24 cellular contexts compared by ENCODE assay signal in genomic region chr16:1131378-1131994, GRCh38. TPM values are rescaled to one million over a fixed set of nuclear protein-coding genes. Genes with fewer than 3 reads are reported as not detected.
DNase-seq lines count a peak whose midpoint lies in the region; ATAC-seq, FAIRE-seq and TF ChIP-seq lines count a peak whose summit lies in the region.
"Had no signal": no experiment of that assay in that cellular context is flagged by ENCODE, and none has a peak within 500 bp of the region (broad histone marks: within the 10 kb centered on the region; RNA-seq: fewer than 3 reads in every experiment).

No MANE protein-coding gene starts in this region.

- H3K27me3 Mint-ChIP-seq in activated CD8-positive, alpha-beta memory T cell treated with anti-CD3 and anti-CD28 coated beads, Interleukin-2, amount 10 ng/mL, durations not matched to agents 7 days and 5 days = no peaks in the 10 kb centered on the region

- no peaks in the 10 kb centered on the region for H3K79me1 ChIP-seq in H1 (ENCODE audit: low read depth, low read length)
- H3K79me1 ChIP-seq in neuronal stem cell (ENCODE audit: low read depth, low read length) = peaks cover 5% of the 10 kb centered on the region

- no peak overlapping the region for H3K27ac Mint-ChIP-seq in activated CD8-positive, alpha-beta memory T cell treated with anti-CD3 and anti-CD28 coated beads, Interleukin-2, amount 10 ng/mL, durations not matched to agents 7 days and 5 days
- H3K27ac Mint-ChIP-seq: CD4-positive, alpha-beta T cell; CD8-positive, alpha-beta T cell had no signal

- H4K8ac ChIP-seq in H1 (ENCODE audit: extremely low read depth, insufficient read depth, low read length) (peak overlapping the region; percentile 57; the same call in 1 of the 2 replicates), neuronal stem cell (ENCODE audit: low read depth, low read length) (no peak overlapping the region)

- POLR2A ChIA-PET in H1 (lab: Charles Lee; ENCODE audit: partially characterized antibody) (interaction anchor here (0.7 to 0.8 kb wide), 2 partner anchors 272 to 329 kb away, joined by 3 read pairs; no protein-coding TSS in a partner anchor), HepG2 (lab: Yijun Ruan, JAX) (no interaction called here)

- no peak overlapping the region for H2BK120ac ChIP-seq in H1 (replicated peaks; ENCODE audit: low read depth, low read length)
- no peak overlapping the region for H2BK120ac ChIP-seq in neuronal stem cell (ENCODE audit: low read depth, low read length)

- H3K23ac ChIP-seq in H1 (ENCODE audit: insufficient read length) = no peak overlapping the region
- peak overlapping the region; percentile 80 for H3K23ac ChIP-seq in neuronal stem cell (ENCODE audit: low read depth, low read length, poor library complexity)

- TF ChIP-seq EP300 in H1 (IDR thresholded peaks at IDR 0.05; ENCODE audit: borderline replicate concordance in 1 of 2, low read depth in 2 of 2, low read length in 2 of 2) (no peak), HepG2 (IDR thresholded peaks at IDR 0.05; ENCODE audit: low read depth in 2 of 2, low read length in 2 of 2) (no peak), HepG2 (CRISPR knock-in tag; IDR thresholded peaks at IDR 0.05; ENCODE audit: borderline replicate concordance) (no peak)

- H3K4me1 Mint-ChIP-seq in activated CD8-positive, alpha-beta memory T cell treated with anti-CD3 and anti-CD28 coated beads, Interleukin-2, amount 10 ng/mL, durations not matched to agents 7 days and 5 days = no peaks in the 10 kb centered on the region

- H3K4me3 Mint-ChIP-seq in activated CD8-positive, alpha-beta memory T cell treated with anti-CD3 and anti-CD28 coated beads, Interleukin-2, amount 10 ng/mL, durations not matched to agents 7 days and 5 days = no peak overlapping the region
- H3K4me3 Mint-ChIP-seq: CD4-positive, alpha-beta T cell; CD8-positive, alpha-beta T cell had no signal

- H3K9me3 ChIP-seq in H1 (ENCODE audit: insufficient read depth in 2 of 2, low read depth in 1 of 2, low read length in 1 of 2) (no peaks in the 10 kb centered on the region), HepG2 (ENCODE audit: low read length) (no peaks in the 10 kb centered on the region), neuronal stem cell (replicated peaks in 1 of 2; ENCODE audit: control insufficient read depth in 2 of 2, insufficient read depth in 1 of 2, low read depth in 1 of 2, low read length in 2 of 2) (peaks cover 0 to 2% of the 10 kb centered on the region in 2 donors)
- H3K9me3 ChIP-seq: BE2C; BLaER1 treated with 17β-estradiol and CSF1 and Interleukin-3, amounts not matched to agents 10 nM and 100 nM; Caco-2 had no signal

- no peak overlapping the region for H4K91ac ChIP-seq in H1 (replicated peaks; ENCODE audit: insufficient read length, low read length)
- no peak overlapping the region for H4K91ac ChIP-seq in neuronal stem cell (ENCODE audit: low read depth, low read length, poor library complexity)

- H4K20me1 ChIP-seq in H1 (replicated peaks in 1 of 2; ENCODE audit: control insufficient read depth in 1 of 2, insufficient read depth in 2 of 2, low read length in 2 of 2) = no peaks in the 10 kb centered on the region
- 0 out of 2 replicates have a peak, but pooled peaks cover 6% of the 10 kb centered on the region for H4K20me1 ChIP-seq in HepG2 (ENCODE audit: insufficient read depth, low read length)

- no peak overlapping the region for H3K4ac ChIP-seq in H1 (replicated peaks; ENCODE audit: insufficient read length, low read depth, low read length)
- H3K4ac ChIP-seq in neuronal stem cell (ENCODE audit: low read length) = peak overlapping the region; percentile 66

- H3K36me3 Mint-ChIP-seq in activated CD8-positive, alpha-beta memory T cell treated with anti-CD3 and anti-CD28 coated beads, Interleukin-2, amount 10 ng/mL, durations not matched to agents 7 days and 5 days = no peaks in the 10 kb centered on the region
- H3K36me3 Mint-ChIP-seq: CD8-positive, alpha-beta T cell had no signal

- H3K4me1 ChIP-seq in H1 (replicated peaks in 1 of 4; ENCODE audit: control insufficient read depth in 3 of 4, insufficient read depth in 4 of 4, low read length in 3 of 4) = peaks cover 0 to 6% (median 0%) of the 10 kb centered on the region in 4 experiments; a peak in 2 of 7 replicates
- no peaks in the 10 kb centered on the region for H3K4me1 ChIP-seq in HepG2 (ENCODE audit: insufficient read depth, low read length)
- peaks cover 0 to 2% of the 10 kb centered on the region in 2 donors for H3K4me1 ChIP-seq in neuronal stem cell (ENCODE audit: control insufficient read depth in 2 of 2, insufficient read depth in 1 of 2, low read depth in 1 of 2, low read length in 2 of 2)
- H3K4me1 ChIP-seq: BE2C, Caco-2 had no signal

- intact Hi-C loops in HepG2 (cut with micrococcal nuclease; ENCODE audit: unreplicated experiment) = no loop called here

- ATAC-seq in HepG2 (no peak), GM19455 (IDR thresholded peaks at IDR 0.05; ENCODE audit: unreplicated experiment) (no peak)
- ATAC-seq in activated CD8-positive, alpha-beta memory T cell treated with anti-CD3 and anti-CD28 coated beads, Interleukin-2, amount 10 ng/mL, durations not matched to agents 7 days and 5 days = no peak
- ATAC-seq: CD8-positive, alpha-beta T cell had no signal

- no peaks in the 10 kb centered on the region for H3K9me3 Mint-ChIP-seq in activated CD8-positive, alpha-beta memory T cell treated with anti-CD3 and anti-CD28 coated beads, Interleukin-2, amount 10 ng/mL, durations not matched to agents 7 days and 5 days (ENCODE audit: low read depth)
- H3K9me3 Mint-ChIP-seq: CD4-positive, alpha-beta T cell; CD8-positive, alpha-beta T cell had no signal

- no peak overlapping the region for H3K9ac ChIP-seq in H1 (replicated peaks in 1 of 4; ENCODE audit: extremely low read depth in 1 of 4, low read depth in 3 of 4, low read length in 3 of 4)
- no peak overlapping the region for H3K9ac ChIP-seq in HepG2 (ENCODE audit: insufficient read depth, low read depth, low read length)
- peak overlapping the region; percentile 21 for H3K9ac ChIP-seq in neuronal stem cell (ENCODE audit: low read depth, low read length, poor library complexity)

- H3K14ac ChIP-seq in H1 (ENCODE audit: insufficient read length) (no peak overlapping the region), neuronal stem cell (ENCODE audit: low read length) (peak overlapping the region; percentile 71)

- TF ChIP-seq POLR2A in H1 (IDR thresholded peaks at IDR 0.05; ENCODE audit: control extremely low read depth in 1 of 2, low read depth in 2 of 2, low read length in 2 of 2) = no peak
- no peak for TF ChIP-seq POLR2A in HepG2 (IDR thresholded peaks at IDR 0.05; ENCODE audit: insufficient read depth in 1 of 2, low read depth in 2 of 2, low read length in 2 of 2)

- in situ Hi-C loops in HepG2 (cut with HindIII; ENCODE audit: extremely low pct_ligation_motif_present, low pct_unique_long_range_greater_than_20kb) = no loop called here

- H2BK15ac ChIP-seq in H1 (ENCODE audit: low read length) (no peak overlapping the region), neuronal stem cell (ENCODE audit: low read length) (peak overlapping the region; percentile 45)

- TF ChIP-seq RAD21 in H1 (IDR thresholded peaks at IDR 0.05 in 1 of 2, conservative IDR thresholded peaks at IDR 0.05 in 1 of 2; ENCODE audit: low read depth in 2 of 2, low read length in 2 of 2) = no peak
- no peak for TF ChIP-seq RAD21 in HepG2 (CRISPR knock-in tag; IDR thresholded peaks at IDR 0.05)

- no peak overlapping the region for H3K27ac ChIP-seq in H1 (ENCODE audit: low read depth, low read length)
- H3K27ac ChIP-seq in HepG2 (ENCODE audit: extremely low read length, insufficient read depth, low read length) = no peak overlapping the region
- H3K27ac ChIP-seq in neuronal stem cell (replicated peaks; ENCODE audit: low read length) = no peak overlapping the region
- H3K27ac ChIP-seq: BLaER1 treated with 17β-estradiol and CSF1 and Interleukin-3, amounts not matched to agents 10 nM and 100 nM; C4-2B had no signal

- H3K36me3 ChIP-seq in H1 (ENCODE audit: control insufficient read depth in 2 of 4, insufficient read depth in 4 of 4, low read length in 3 of 4) = no peaks in the 10 kb centered on the region
- no peaks in the 10 kb centered on the region for H3K36me3 ChIP-seq in HepG2 (replicated peaks in 1 of 2; ENCODE audit: control insufficient read depth in 1 of 2, insufficient read depth in 2 of 2, low read length in 2 of 2)
- no peaks in the 10 kb centered on the region for H3K36me3 ChIP-seq in neuronal stem cell (replicated peaks in 1 of 2; ENCODE audit: control insufficient read depth in 2 of 2, insufficient read depth in 2 of 2, low read length in 2 of 2)
- H3K36me3 ChIP-seq: BE2C; BLaER1 treated with 17β-estradiol and CSF1 and Interleukin-3, amounts not matched to agents 10 nM and 100 nM had no signal

- H3K4me2 ChIP-seq in H1 (ENCODE audit: insufficient read depth in 1 of 2, low read depth in 2 of 2, low read length in 2 of 2) (no peak overlapping the region), HepG2 (ENCODE audit: low read depth, low read length) (no peak overlapping the region), neuronal stem cell (ENCODE audit: insufficient read depth, low read length, poor library complexity, severe bottlenecking) (no peak overlapping the region)

- H2BK20ac ChIP-seq in H1 (ENCODE audit: low read length) = no peak overlapping the region

- BruUV-seq in HepG2 (replicated peaks; lab: Mats Ljungman, UMichigan) = no TSS peak

- H4K5ac ChIP-seq in H1 (ENCODE audit: insufficient read length, low read depth, low read length) = no peak overlapping the region

- no peak overlapping the region for H2BK12ac ChIP-seq in H1 (ENCODE audit: low read depth, low read length)
- peak overlapping the region; percentile 58 for H2BK12ac ChIP-seq in neuronal stem cell (ENCODE audit: low read length)

- WGBS in H1 (ENCODE audit: extremely low coverage in 1 of 2, insufficient coverage in 1 of 2, insufficient read length in 1 of 2, insufficient replicate concordance in 2 of 2, low coverage in 1 of 2, low lambda C conversion rate in 2 of 2, missing lambda C conversion rate in 1 of 2), 2 experiments = 91% methylated on average over 17 of the region's 35 CpGs; no CpG with 5 or more reads in 1 of the 2 experiments
- 60% methylated on average over 13 of the region's 35 CpGs for WGBS in HepG2 (ENCODE audit: low lambda C conversion rate)
- no CpG with 5 or more reads among the region's 35 CpGs for WGBS in neuronal stem cell (ENCODE audit: extremely low coverage in 2 of 2, insufficient read length in 2 of 2, insufficient replicate concordance in 1 of 2), 2 donors

- TF ChIP-seq CTCF in H1 (IDR thresholded peaks at IDR 0.05; ENCODE audit: control extremely low read depth in 1 of 3, insufficient read depth in 1 of 3, low read depth in 1 of 3, low read length in 3 of 3) (no peak), HepG2 (CRISPR knock-in tag; IDR thresholded peaks at IDR 0.05) (no peak)

- H3K79me2 ChIP-seq in H1 (ENCODE audit: control insufficient read depth in 1 of 2, insufficient read depth in 2 of 2, low read length in 2 of 2) (no peaks in the 10 kb centered on the region), HepG2 (ENCODE audit: insufficient read depth, low read length) (no peaks in the 10 kb centered on the region)

- CTCF ChIA-PET in H1 (lab: Charles Lee; ENCODE audit: partially characterized antibody) = interaction anchor here (1.3 to 1.9 kb wide), 2 partner anchors 28 to 63 kb away, joined by 5 to 8 read pairs; no protein-coding TSS in a partner anchor
- CTCF ChIA-PET in HepG2 (lab: Yijun Ruan, JAX; ENCODE audit: low intra/inter-chr PET ratio, low total read pairs) = no interaction called here
- CTCF ChIA-PET in activated CD8-positive, alpha-beta memory T cell treated with anti-CD3 and anti-CD28 coated beads, Interleukin-2, amount 10 ng/mL, durations not matched to agents 7 days and 5 days (lab: Charles Lee) = no interaction called here

- no peaks in the 10 kb centered on the region for H3K23me2 ChIP-seq in H1 (ENCODE audit: low read depth, low read length)

- DNase-seq in H1 (ENCODE audit: low read depth in 1 of 2, low spot score in 2 of 2) (no peak), HepG2 (ENCODE audit: low spot score) (no peak), neuronal stem cell (ENCODE audit: low spot score) (no peak), Kasumi-1 (lab: John Stamatoyannopoulos, UW) (no peak)
- DNase-seq in activated CD8-positive, alpha-beta memory T cell treated with anti-CD3 and anti-CD28 coated beads, Interleukin-2, amount 10 ng/mL, durations not matched to agents 7 days and 5 days = no peak
- DNase-seq: 8988T; ACHN; BE2C; Caco-2; Calu3; CD4-positive, alpha-beta T cell; CD8-positive, alpha-beta T cell; DMS79 treated with DMSO at 0.1 percent for 48 hours; GF-D8 had no signal

- H3K56ac ChIP-seq in H1 (replicated peaks; ENCODE audit: insufficient read length, low read depth, low read length) = no peak overlapping the region

- H2BK5ac ChIP-seq in H1 (ENCODE audit: low read depth, low read length) = no peak overlapping the region
- H2BK5ac ChIP-seq in neuronal stem cell (ENCODE audit: low read length) = peak overlapping the region; percentile 13

- H3K4me3 ChIP-seq in H1 (ENCODE audit: extremely low read depth in 1 of 4, insufficient read depth in 2 of 4, low read depth in 3 of 4, low read length in 4 of 4) (no peak overlapping the region), HepG2 (replicated peaks in 1 of 3; ENCODE audit: insufficient read depth in 1 of 3, low read depth in 2 of 3, low read length in 3 of 3) (no peak overlapping the region), neuronal stem cell (ENCODE audit: low read length in 2 of 2) (no peak overlapping the region)
- H3K4me3 ChIP-seq: BLaER1 treated with 17β-estradiol and CSF1 and Interleukin-3, amounts not matched to agents 10 nM and 100 nM had no signal

- H3K18ac ChIP-seq in H1 (ENCODE audit: extremely low read depth, low read length) = no peak overlapping the region
- H3K18ac ChIP-seq in neuronal stem cell (ENCODE audit: low read length) = peak overlapping the region; percentile 76

- H2AFZ ChIP-seq in H1 (ENCODE audit: low read length) (no peak overlapping the region), HepG2 (ENCODE audit: low read length) (no peak overlapping the region), neuronal stem cell (ENCODE audit: low read length) (no peak overlapping the region)

- H3K27me3 ChIP-seq in H1 (replicated peaks in 1 of 4; ENCODE audit: control insufficient read depth in 3 of 4, extremely low read depth in 1 of 4, insufficient read depth in 3 of 4, low read length in 3 of 4) (no peaks in the 10 kb centered on the region), HepG2 (ENCODE audit: control insufficient read depth in 1 of 2, insufficient read depth in 2 of 2, low read length in 2 of 2) (peaks cover 15 to 65% of the 10 kb centered on the region in 2 experiments), neuronal stem cell (ENCODE audit: control insufficient read depth in 3 of 3, insufficient read depth in 3 of 3, low read depth in 1 of 3, low read length in 3 of 3) (peaks cover 0 to 39% (median 0%) of the 10 kb centered on the region in 3 experiments)
- H3K27me3 ChIP-seq: BE2C had no signal

- FAIRE-seq in H1 (lab: Jason Lieb, UNC) (no peak), HepG2 (lab: Jason Lieb, UNC) (no peak)
- FAIRE-seq: A204.1, D721Med, G401.6, GM12891, GM19239 had no signal

- no peak overlapping the region; the same call in 1 of the 2 replicates for H2AK5ac ChIP-seq in H1 (ENCODE audit: low read depth, low read length)
- peak overlapping the region; percentile 56 for H2AK5ac ChIP-seq in neuronal stem cell (ENCODE audit: low read depth, low read length)

RNA-seq across cellular contexts. Expression of gene CACNA1H, which starts 21.4 kb away (rescaled TPM):
- 27.2 and 28.7 TPM in 2 replicates for total RNA-seq in H1 (2021; fragmentation: NEBNext Ultra II Directional; extraction: Animal tissue kit (Norgen Biotek cat#: 25700))
- polyA plus RNA-seq in H1 (2011; rRNA removed) (14.0 and 27.4 TPM in 2 replicates), HepG2 (2011; rRNA removed) (1.8 and 3.0 TPM in 2 replicates)
- 21.0 TPM for polyA plus RNA-seq in H1 (2011; cell fraction: cytosol; rRNA removed)
- 192 TPM for polyA plus RNA-seq in H1 (2011; cell fraction: nucleus; rRNA removed)
- 17.0 to 33.1 TPM (median 28.7 TPM) in 4 replicates for polyA plus RNA-seq in H1 (2012, experiment 1 of 2)
- polyA plus RNA-seq in H1 (2012, experiment 2 of 2) = 13.4 TPM
- polyA plus RNA-seq in H1 (2013, experiment 1 of 2) = 23.4 TPM
- polyA plus RNA-seq in H1 (2013, experiment 2 of 2) = 21.4 TPM
- polyA minus RNA-seq in H1 (2011; rRNA and poly(A)+ RNA removed) = 19.8 and 20.5 TPM in 2 replicates
- polyA minus RNA-seq in H1 (2011; cell fraction: cytosol; rRNA and poly(A)+ RNA removed) = 16.3 TPM
- polyA minus RNA-seq in H1 (2011; cell fraction: nucleus; rRNA and poly(A)+ RNA removed) = 43.3 TPM
- total RNA-seq in HepG2 (2016; rRNA removed; fragmentation: Illumina TruSeq; extraction: Trizol) = 0.40 and 0.56 TPM in 2 replicates
- under 0.01 TPM in 1 of 2 replicates, not detected in the other for total RNA-seq in HepG2 (2016; cell fraction: cytosol; rRNA removed; fragmentation: Illumina TruSeq; extraction: Trizol; ENCODE audit: low read depth)
- total RNA-seq in HepG2 (2016; cell fraction: insoluble cytoplasmic fraction; rRNA removed; fragmentation: Illumina TruSeq; extraction: Trizol) = 0.30 and 0.52 TPM in 2 replicates
- total RNA-seq in HepG2 (2016; cell fraction: membrane; rRNA removed; fragmentation: Illumina TruSeq; extraction: Trizol) = 0.17 and 0.22 TPM in 2 replicates
- total RNA-seq in HepG2 (2016; cell fraction: nucleus; rRNA removed; fragmentation: Illumina TruSeq; extraction: Trizol) = 0.59 and 1.2 TPM in 2 replicates
- 1.9 and 2.4 TPM in 2 replicates for polyA plus RNA-seq in HepG2 (2011; cell fraction: cytosol; rRNA removed)
- polyA plus RNA-seq in HepG2 (2011; cell fraction: nucleus; rRNA removed) = 13.0 and 15.5 TPM in 2 replicates
- polyA plus RNA-seq in HepG2 (2012) = 0.21 and 1.4 TPM in 2 replicates
- 0.03 and 0.05 TPM in 2 replicates for polyA plus RNA-seq in HepG2 (2016; cell fraction: cytosol; fragmentation: Illumina TruSeq; extraction: Trizol; ENCODE audit: low read depth)
- polyA plus RNA-seq in HepG2 (2016; cell fraction: insoluble cytoplasmic fraction; fragmentation: Illumina TruSeq; extraction: Trizol; ENCODE audit: low read depth) = 0.22 TPM in 2 replicates
- polyA plus RNA-seq in HepG2 (2016; cell fraction: membrane; fragmentation: Illumina TruSeq; extraction: Trizol; ENCODE audit: low read depth) = 0.10 and 0.14 TPM in 2 replicates
- 1.6 and 2.0 TPM in 2 replicates for polyA plus RNA-seq in HepG2 (2016; cell fraction: nucleus; fragmentation: Illumina TruSeq; extraction: Trizol; ENCODE audit: insufficient read depth, low read depth)
- polyA minus RNA-seq in HepG2 (2011; rRNA and poly(A)+ RNA removed; ENCODE audit: low replicate concordance) = 0.40 and 7.6 TPM in 2 replicates
- 3.0 and 3.5 TPM in 2 replicates for polyA minus RNA-seq in HepG2 (2011; cell fraction: cytosol; rRNA and poly(A)+ RNA removed)
- 2.7 and 4.5 TPM in 2 replicates for polyA minus RNA-seq in HepG2 (2011; cell fraction: nucleus; rRNA and poly(A)+ RNA removed)
- polyA plus RNA-seq in neuronal stem cell (2013, experiment 1 of 2) = 21.5 TPM
- 21.7 TPM for polyA plus RNA-seq in neuronal stem cell (2013, experiment 2 of 2)
- total RNA-seq in activated CD8-positive, alpha-beta memory T cell treated with anti-CD3 and anti-CD28 coated beads, Interleukin-2, amount 10 ng/mL, durations not matched to agents 7 days and 5 days = 1 to 10 TPM in 1 of 2 experiments, under 1 TPM in 1; 0.37 to 1.3 TPM
- total RNA-seq: Calu3 had no signal

RNA-seq across cellular contexts. Expression of gene C1QTNF8, which starts 35.4 kb away (rescaled TPM):
- total RNA-seq in H1 (2021; fragmentation: NEBNext Ultra II Directional; extraction: Animal tissue kit (Norgen Biotek cat#: 25700)) = not detected in 2 replicates
- polyA plus RNA-seq in H1 (2011; rRNA removed) (not detected in 2 replicates), HepG2 (2011; rRNA removed) (not detected in 2 replicates)
- not detected for polyA plus RNA-seq in H1 (2011; cell fraction: cytosol; rRNA removed)
- 0.06 TPM for polyA plus RNA-seq in H1 (2011; cell fraction: nucleus; rRNA removed)
- 0.19 TPM in 1 of 4 replicates, not detected in the others for polyA plus RNA-seq in H1 (2012, experiment 1 of 2)
- not detected for polyA plus RNA-seq in H1 (2012, experiment 2 of 2)
- not detected for polyA plus RNA-seq in H1 (2013, experiment 1 of 2)
- not detected for polyA plus RNA-seq in H1 (2013, experiment 2 of 2)
- polyA minus RNA-seq in H1 (2011; rRNA and poly(A)+ RNA removed) = not detected in 2 replicates
- not detected for polyA minus RNA-seq in H1 (2011; cell fraction: cytosol; rRNA and poly(A)+ RNA removed)
- not detected for polyA minus RNA-seq in H1 (2011; cell fraction: nucleus; rRNA and poly(A)+ RNA removed)
- total RNA-seq in HepG2 (2016; rRNA removed; fragmentation: Illumina TruSeq; extraction: Trizol) = 0.09 TPM in 1 of 2 replicates, not detected in the other
- total RNA-seq in HepG2 (2016; cell fraction: cytosol; rRNA removed; fragmentation: Illumina TruSeq; extraction: Trizol; ENCODE audit: low read depth) = 0.20 TPM in 1 of 2 replicates, not detected in the other
- not detected in 2 replicates for total RNA-seq in HepG2 (2016; cell fraction: insoluble cytoplasmic fraction; rRNA removed; fragmentation: Illumina TruSeq; extraction: Trizol)
- not detected in 2 replicates for total RNA-seq in HepG2 (2016; cell fraction: membrane; rRNA removed; fragmentation: Illumina TruSeq; extraction: Trizol)
- total RNA-seq in HepG2 (2016; cell fraction: nucleus; rRNA removed; fragmentation: Illumina TruSeq; extraction: Trizol) = 0.22 TPM in 1 of 2 replicates, not detected in the other
- not detected in 2 replicates for polyA plus RNA-seq in HepG2 (2011; cell fraction: cytosol; rRNA removed)
- 0.13 TPM in 1 of 2 replicates, not detected in the other for polyA plus RNA-seq in HepG2 (2011; cell fraction: nucleus; rRNA removed)
- polyA plus RNA-seq in HepG2 (2012) = not detected in 2 replicates
- polyA plus RNA-seq in HepG2 (2016; cell fraction: cytosol; fragmentation: Illumina TruSeq; extraction: Trizol; ENCODE audit: low read depth) = not detected in 2 replicates
- not detected in 2 replicates for polyA plus RNA-seq in HepG2 (2016; cell fraction: insoluble cytoplasmic fraction; fragmentation: Illumina TruSeq; extraction: Trizol; ENCODE audit: low read depth)
- polyA plus RNA-seq in HepG2 (2016; cell fraction: membrane; fragmentation: Illumina TruSeq; extraction: Trizol; ENCODE audit: low read depth) = not detected in 2 replicates
- not detected in 2 replicates for polyA plus RNA-seq in HepG2 (2016; cell fraction: nucleus; fragmentation: Illumina TruSeq; extraction: Trizol; ENCODE audit: insufficient read depth, low read depth)
- not detected in 2 replicates for polyA minus RNA-seq in HepG2 (2011; rRNA and poly(A)+ RNA removed; ENCODE audit: low replicate concordance)
- not detected in 2 replicates for polyA minus RNA-seq in HepG2 (2011; cell fraction: cytosol; rRNA and poly(A)+ RNA removed)
- polyA minus RNA-seq in HepG2 (2011; cell fraction: nucleus; rRNA and poly(A)+ RNA removed) = not detected in 2 replicates
- polyA plus RNA-seq in neuronal stem cell (2013, experiment 1 of 2) = not detected
- not detected for polyA plus RNA-seq in neuronal stem cell (2013, experiment 2 of 2)
- total RNA-seq in activated CD8-positive, alpha-beta memory T cell treated with anti-CD3 and anti-CD28 coated beads, Interleukin-2, amount 10 ng/mL, durations not matched to agents 7 days and 5 days = not detected
- total RNA-seq: A673; Caco-2; Calu3; CD4-positive, alpha-beta T cell; CD8-positive, alpha-beta T cell had no signal
- polyA plus RNA-seq: AG04450 had no signal

RNA-seq across cellular contexts. Expression of gene SSTR5, which starts 58.9 kb away (rescaled TPM):
- 0.31 and 0.56 TPM in 2 replicates for total RNA-seq in H1 (2021; fragmentation: NEBNext Ultra II Directional; extraction: Animal tissue kit (Norgen Biotek cat#: 25700))
- polyA plus RNA-seq in H1 (2011; rRNA removed) (0.60 and 0.61 TPM in 2 replicates), HepG2 (2011; rRNA removed) (0.20 and 0.26 TPM in 2 replicates)
- polyA plus RNA-seq in H1 (2011; cell fraction: cytosol; rRNA removed) = 0.69 TPM
- 1.4 TPM for polyA plus RNA-seq in H1 (2011; cell fraction: nucleus; rRNA removed)
- 0.27 to 0.40 TPM (median 0.28 TPM) in 3 of 4 replicates, not detected in the other for polyA plus RNA-seq in H1 (2012, experiment 1 of 2)
- 0.42 TPM for polyA plus RNA-seq in H1 (2012, experiment 2 of 2)
- polyA plus RNA-seq in H1 (2013, experiment 1 of 2) = 0.45 TPM
- 0.53 TPM for polyA plus RNA-seq in H1 (2013, experiment 2 of 2)
- 0.13 TPM in 1 of 2 replicates, not detected in the other for polyA minus RNA-seq in H1 (2011; rRNA and poly(A)+ RNA removed)
- polyA minus RNA-seq in H1 (2011; cell fraction: cytosol; rRNA and poly(A)+ RNA removed) = not detected
- polyA minus RNA-seq in H1 (2011; cell fraction: nucleus; rRNA and poly(A)+ RNA removed) = 0.80 TPM
- total RNA-seq in HepG2 (2016; rRNA removed; fragmentation: Illumina TruSeq; extraction: Trizol) = 0.14 and 0.49 TPM in 2 replicates
- 0.18 TPM in 1 of 2 replicates, not detected in the other for total RNA-seq in HepG2 (2016; cell fraction: cytosol; rRNA removed; fragmentation: Illumina TruSeq; extraction: Trizol; ENCODE audit: low read depth)
- total RNA-seq in HepG2 (2016; cell fraction: insoluble cytoplasmic fraction; rRNA removed; fragmentation: Illumina TruSeq; extraction: Trizol) = 0.22 TPM in 1 of 2 replicates, not detected in the other
- 0.14 and 0.15 TPM in 2 replicates for total RNA-seq in HepG2 (2016; cell fraction: membrane; rRNA removed; fragmentation: Illumina TruSeq; extraction: Trizol)
- total RNA-seq in HepG2 (2016; cell fraction: nucleus; rRNA removed; fragmentation: Illumina TruSeq; extraction: Trizol) = not detected in 2 replicates
- 0.55 and 0.79 TPM in 2 replicates for polyA plus RNA-seq in HepG2 (2011; cell fraction: cytosol; rRNA removed)
- 0.55 and 0.62 TPM in 2 replicates for polyA plus RNA-seq in HepG2 (2011; cell fraction: nucleus; rRNA removed)
- 1.3 and 2.0 TPM in 2 replicates for polyA plus RNA-seq in HepG2 (2012)
- polyA plus RNA-seq in HepG2 (2016; cell fraction: cytosol; fragmentation: Illumina TruSeq; extraction: Trizol; ENCODE audit: low read depth) = not detected in 2 replicates
- not detected in 2 replicates for polyA plus RNA-seq in HepG2 (2016; cell fraction: insoluble cytoplasmic fraction; fragmentation: Illumina TruSeq; extraction: Trizol; ENCODE audit: low read depth)
- polyA plus RNA-seq in HepG2 (2016; cell fraction: membrane; fragmentation: Illumina TruSeq; extraction: Trizol; ENCODE audit: low read depth) = 0.18 TPM in 1 of 2 replicates, not detected in the other
- 0.36 TPM in 1 of 2 replicates, not detected in the other for polyA plus RNA-seq in HepG2 (2016; cell fraction: nucleus; fragmentation: Illumina TruSeq; extraction: Trizol; ENCODE audit: insufficient read depth, low read depth)
- polyA minus RNA-seq in HepG2 (2011; rRNA and poly(A)+ RNA removed; ENCODE audit: low replicate concordance) = 0.26 and 1.1 TPM in 2 replicates
- polyA minus RNA-seq in HepG2 (2011; cell fraction: cytosol; rRNA and poly(A)+ RNA removed) = 0.44 and 0.59 TPM in 2 replicates
- 0.26 TPM in 1 of 2 replicates, not detected in the other for polyA minus RNA-seq in HepG2 (2011; cell fraction: nucleus; rRNA and poly(A)+ RNA removed)
- not detected for polyA plus RNA-seq in neuronal stem cell (2013, experiment 1 of 2)
- not detected for polyA plus RNA-seq in neuronal stem cell (2013, experiment 2 of 2)
- not detected for total RNA-seq in activated CD8-positive, alpha-beta memory T cell treated with anti-CD3 and anti-CD28 coated beads, Interleukin-2, amount 10 ng/mL, durations not matched to agents 7 days and 5 days
- total RNA-seq: A673; Calu3; CD4-positive, alpha-beta T cell; CD8-positive, alpha-beta T cell had no signal
- polyA plus RNA-seq: AG04450 had no signal

Comparison
In these comparisons a context has a peak if more than half of its experiments do, and no peak if none do; other contexts are left out.
1. RNA of gene CACNA1H, which starts 21.4 kb away (total RNA-seq): 27.2 to 28.7 TPM in H1; 0.37 to 1.3 TPM in activated CD8-positive, alpha-beta memory T cell treated with anti-CD3 and anti-CD28 coated beads, Interleukin-2, amount 10 ng/mL, durations not matched to agents 7 days and 5 days and under 0.01 to 1.2 TPM in HepG2; every median in the first group is over 10 times any median in the second.
2. Of the 41 proteins assayed by ChIP-seq in both HepG2 and H1: peak only in HepG2: EZH2; only in H1: none; in both: none; in neither: 40.